ENCODE assay signal across 10 cellular contexts in genomic region chr14:60168841-60169240, GRCh38.
"Had no signal": no experiment of that assay in that cellular context is flagged by ENCODE, and none has a peak within 500 bp of the region (broad histone marks: within the 10 kb centered on the region; RNA-seq: fewer than 3 reads in every experiment).

No MANE protein-coding gene starts in this region.

- H3K27ac ChIP-seq: GM23248, HL-60, KMS-11 had no signal

- H3K36me3 ChIP-seq: HAP-1 had no signal

- H2AFZ ChIP-seq: GM23248 had no signal

- H3K9ac ChIP-seq: GM23248, KMS-11 had no signal

- DNase-seq: GM23248, GOT3, H7, HFFc6, IMR-90, KBM-7 had no signal

- H3K9me3 ChIP-seq: HAP-1 had no signal

- H3K4me3 ChIP-seq: GM23248, HAP-1 had no signal

- H3K4me2 ChIP-seq: KMS-11 had no signal

- ATAC-seq: HCT116 had no signal
